ENCODE assay signal across 1 cellular context in genomic region chr1:93345633-93346471, GRCh38.
TF ChIP-seq lines count a peak whose summit lies in the region.

TSS of gene DR1 (plus strand) at chr1:93345907. CDS start at chr1:93346646, 739 bp downstream.

TF ChIP-seq in HepG2, 621 proteins besides CTCF, POLR2A, EP300 and RAD21 (continued from another document and continues in another):
- TF ChIP-seq RERE (CRISPR knock-in tag; IDR thresholded peaks at IDR 0.05; ENCODE audit: low read depth) (peak; percentile 73; the same call in 1 of the 2 replicates), FOXP4 (CRISPR knock-in tag; IDR thresholded peaks at IDR 0.05) (peak; percentile 78), KDM4B (CRISPR knock-in tag; IDR thresholded peaks at IDR 0.05) (peak; percentile 96; the same call in 1 of the 2 replicates), SP4 (CRISPR knock-in tag; IDR thresholded peaks at IDR 0.05) (peak; percentile 79; the same call in 1 of the 2 replicates), ELK4 (CRISPR knock-in tag; IDR thresholded peaks at IDR 0.05; ENCODE audit: borderline replicate concordance) (no peak), ZNF414 (CRISPR knock-in tag; IDR thresholded peaks at IDR 0.05) (peak; percentile 84; the same call in 1 of the 2 replicates), HOXA3 (CRISPR knock-in tag; IDR thresholded peaks at IDR 0.05) (peak; percentile 86), ZMAT5 (CRISPR knock-in tag; IDR thresholded peaks at IDR 0.05; ENCODE audit: borderline replicate concordance, low read depth) (no peak), ARHGAP35 (CRISPR knock-in tag; IDR thresholded peaks at IDR 0.05; ENCODE audit: borderline replicate concordance) (peak; percentile 61; the same call in 1 of the 2 replicates), ZSCAN29 (CRISPR knock-in tag; conservative IDR thresholded peaks at IDR 0.05) (peak; percentile 82), ZNF558 (CRISPR knock-in tag; IDR thresholded peaks at IDR 0.05; ENCODE audit: borderline replicate concordance) (peak; percentile 92; the same call in 1 of the 2 replicates), ZNF160 (CRISPR knock-in tag; IDR thresholded peaks at IDR 0.05) (peak; percentile 67), ZNF276 (CRISPR knock-in tag; IDR thresholded peaks at IDR 0.05; ENCODE audit: low read depth) (peak; percentile 85; the same call in 1 of the 2 replicates), ZNF878 (CRISPR knock-in tag; IDR thresholded peaks at IDR 0.05) (peak; percentile 84; the same call in 1 of the 2 replicates), PAX8 (CRISPR knock-in tag; IDR thresholded peaks at IDR 0.05; ENCODE audit: borderline replicate concordance) (no peak; the same call in 1 of the 2 replicates), TSC22D2 (CRISPR knock-in tag; IDR thresholded peaks at IDR 0.05; ENCODE audit: borderline replicate concordance) (peak; percentile 86; the same call in 1 of the 2 replicates), NR2F2 (IDR thresholded peaks at IDR 0.05; ENCODE audit: borderline replicate concordance, low read depth) (no peak; the same call in 1 of the 2 replicates), ZNF770 (CRISPR knock-in tag; IDR thresholded peaks at IDR 0.05) (peak; percentile 53; the same call in 1 of the 2 replicates), ZNF574 (CRISPR knock-in tag; IDR thresholded peaks at IDR 0.05) (peak; percentile 95), ETS1 (CRISPR knock-in tag; IDR thresholded peaks at IDR 0.05) (no peak), ZNF766 (CRISPR knock-in tag; IDR thresholded peaks at IDR 0.05; ENCODE audit: borderline replicate concordance) (peak; percentile 48; the same call in 1 of the 2 replicates), PATZ1 (CRISPR knock-in tag; IDR thresholded peaks at IDR 0.05) (peak; percentile 86), RCOR2 (CRISPR knock-in tag; IDR thresholded peaks at IDR 0.05) (peak; percentile 61; the same call in 1 of the 2 replicates), ZMYM2 (CRISPR knock-in tag; IDR thresholded peaks at IDR 0.05) (peak; percentile 55), TFAP4 (IDR thresholded peaks at IDR 0.05; ENCODE audit: borderline replicate concordance, low read depth) (peak; percentile 51; the same call in 1 of the 2 replicates), ZNF292 (CRISPR knock-in tag; IDR thresholded peaks at IDR 0.05; ENCODE audit: borderline replicate concordance, low read depth) (peak; percentile 92), ZNF205 (CRISPR knock-in tag; IDR thresholded peaks at IDR 0.05) (peak; percentile 80; the same call in 1 of the 2 replicates), ZNF747 (CRISPR knock-in tag; IDR thresholded peaks at IDR 0.05; ENCODE audit: borderline replicate concordance) (peak; percentile 96; the same call in 1 of the 2 replicates), HNRNPUL1 (IDR thresholded peaks at IDR 0.05; ENCODE audit: low read depth, low read length) (0 out of 2 replicates have a peak, but pooled peaks have one; percentile 32), PRPF4 (IDR thresholded peaks at IDR 0.05; ENCODE audit: low read depth, low read length, poor library complexity, severe bottlenecking) (peak; percentile 88), ZFP37 (CRISPR knock-in tag; IDR thresholded peaks at IDR 0.05; ENCODE audit: borderline replicate concordance) (no peak)
